10 cellular contexts compared by ENCODE assay signal in the genomic region with DNA sequence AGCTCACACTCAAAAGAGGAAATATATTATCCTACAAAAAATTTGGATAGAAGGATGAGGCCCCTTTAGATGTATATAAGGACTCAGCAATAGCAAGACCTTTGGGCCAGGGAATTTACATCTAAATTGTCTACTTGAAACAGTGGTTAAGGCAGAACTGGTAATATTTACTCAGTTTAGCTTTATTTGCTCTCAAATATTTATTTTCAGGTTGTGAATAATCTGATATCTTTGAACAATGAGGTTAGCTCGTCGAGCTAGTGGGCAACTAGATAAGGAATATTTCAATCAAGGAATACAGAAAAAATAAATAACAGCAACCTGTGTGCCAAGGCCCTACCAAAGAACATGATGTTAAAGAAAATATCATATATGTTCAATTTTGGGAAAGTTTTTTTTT.
"Had no signal": no experiment of that assay in that cellular context is flagged by ENCODE, and none has a peak within 500 bp of the region (broad histone marks: within the 10 kb centered on the region; RNA-seq: fewer than 3 reads in every experiment).

No MANE protein-coding gene starts in this region.

- H3K9me3 Mint-ChIP-seq: HFFc6, IgD-negative memory B cell had no signal

- DNase-seq: GM23248, GOT3, H7, HFFc6, KBM-7 had no signal

- H3K4me3 Mint-ChIP-seq: HFFc6, IgD-negative memory B cell had no signal

- H3K36me3 Mint-ChIP-seq: IgD-negative memory B cell had no signal

- FAIRE-seq: HepG2 had no signal

- H3K4me3 ChIP-seq: GM23248, HAP-1 had no signal

- H3K27ac ChIP-seq: GM23248, HL-60 had no signal

- H3K27ac Mint-ChIP-seq: HFFc6, IgD-negative memory B cell had no signal

- H3K4me1 Mint-ChIP-seq: IgD-negative memory B cell had no signal

- ATAC-seq: HCT116, HepG2 had no signal
